18 cellular contexts compared by ENCODE assay signal in genomic region chr16:24848065-24848464, GRCh38. TPM values are rescaled to one million over a fixed set of nuclear protein-coding genes. Genes with fewer than 3 reads are reported as not detected.
DNase-seq lines count a peak whose midpoint lies in the region; ATAC-seq and TF ChIP-seq lines count a peak whose summit lies in the region.
"Had no signal": no experiment of that assay in that cellular context is flagged by ENCODE, and none has a peak within 500 bp of the region (broad histone marks: within the 10 kb centered on the region; RNA-seq: fewer than 3 reads in every experiment).

No MANE protein-coding gene starts in this region.

- in situ Hi-C loops in IMR-90 (cut with MboI; ENCODE audit: low sequenced_read_pairs), result no loop called here
- in situ Hi-C loops in astrocyte of the cerebellum (cut with HindIII; ENCODE audit: low sequenced_read_pairs), result loop anchor here (5.0 kb wide), 2 partner anchors 64 to 89 kb away; no protein-coding TSS in a partner anchor

- TF ChIP-seq CTCF in IMR-90 (conservative IDR thresholded peaks at IDR 0.05; ENCODE audit: low read depth, low read length), result no peak
- TF ChIP-seq CTCF in astrocyte of the cerebellum (IDR thresholded peaks at IDR 0.05; ENCODE audit: low read depth, low read length, missing control alignments), result no peak
- TF ChIP-seq CTCF in upper lobe of right lung (IDR thresholded peaks at IDR 0.05), result no peak
- TF ChIP-seq CTCF in colonic mucosa (IDR thresholded peaks at IDR 0.05), result no peak

- no peak for TF ChIP-seq RAD21 in IMR-90 (IDR thresholded peaks at IDR 0.05; ENCODE audit: low read length)

- no peak overlapping the region for H2AK9ac ChIP-seq in IMR-90 (replicated peaks; ENCODE audit: low read depth, low read length, poor library complexity)

- intact Hi-C loops in IMR-90 (cut with micrococcal nuclease) (no loop called here), upper lobe of right lung (cut with DNase I) (no loop called here), colonic mucosa (cut with DNase I) (no loop called here)

- peak; percentile 52 for DNase-seq in AG08395 (ENCODE audit: low spot score)
- peak; percentile 82 for DNase-seq in IMR-90
- peak; percentile 13 for DNase-seq in astrocyte of the cerebellum (ENCODE audit: low read depth)
- DNase-seq in glomerular visceral epithelial cell (ENCODE audit: extremely low spot score), result peak; percentile 42
- no peak for DNase-seq in iPS-NIHi11 (ENCODE audit: low spot score)
- DNase-seq in upper lobe of right lung, result no peak
- no peak for DNase-seq in colonic mucosa
- no peak for DNase-seq in cerebellar cortex (ENCODE audit: low spot score)
- DNase-seq: activated naive CD4-positive, alpha-beta T cell treated with anti-CD3 and anti-CD28 coated beads, Interleukin-2, amount 50 U/mL, for 16 hours; AML-193; DMS79 treated with DMSO at 0.1 percent for 48 hours; KG1; NCI-H1436 treated with DMSO at 0.1 percent for 48 hours; NCI-H510A treated with DMSO at 0.1 percent for 48 hours; SHP77; upper lobe of left lung had no signal

- ATAC-seq in IMR-90 (ENCODE audit: low read depth), result peak; percentile 59; the same call in 1 of the 2 replicates
- ATAC-seq in upper lobe of right lung, result no peak

- H3K9me3 ChIP-seq in IMR-90 (ENCODE audit: control insufficient read depth, insufficient read depth, low read length), result no peaks in the 10 kb centered on the region
- no peaks in the 10 kb centered on the region for H3K9me3 ChIP-seq in upper lobe of right lung
- H3K9me3 ChIP-seq in colonic mucosa, result no peaks in the 10 kb centered on the region
- H3K9me3 ChIP-seq: prostate gland, upper lobe of left lung had no signal

- H3K4me3 ChIP-seq in IMR-90 (ENCODE audit: insufficient read depth, low read depth, low read length) (no peak overlapping the region), astrocyte of the cerebellum (ENCODE audit: low read depth, low read length) (no peak overlapping the region), upper lobe of right lung (no peak overlapping the region), colonic mucosa (no peak overlapping the region)
- H3K4me3 ChIP-seq: prostate gland, upper lobe of left lung had no signal

- H2AK5ac ChIP-seq in IMR-90 (ENCODE audit: low read depth, low read length), result no peak overlapping the region

- H3K56ac ChIP-seq in IMR-90 (ENCODE audit: extremely low read depth, insufficient read depth, low read length), result no peak overlapping the region

- H4K8ac ChIP-seq in IMR-90 (ENCODE audit: low read depth in 2 of 2, low read length in 2 of 2), result peak overlapping the region; percentile 28 to 39; a peak in 1 of 4 replicates

- peaks cover 27% of the 10 kb centered on the region for H3K9me1 ChIP-seq in IMR-90 (ENCODE audit: insufficient read depth, low read length)

- TF ChIP-seq POLR2A in IMR-90 (IDR thresholded peaks at IDR 0.05; ENCODE audit: low read depth, low read length), result no peak

- no peak overlapping the region for H3K4me2 ChIP-seq in IMR-90 (ENCODE audit: low read depth, low read length)

- no peak overlapping the region for H3K14ac ChIP-seq in IMR-90 (replicated peaks; ENCODE audit: low read depth, low read length)

- H2BK20ac ChIP-seq in IMR-90 (ENCODE audit: low read depth, low read length), result no peak overlapping the region; the same call in 1 of the 2 replicates

- H3K27me3 ChIP-seq in IMR-90 (ENCODE audit: control insufficient read depth, insufficient read depth, low read length) (no peaks in the 10 kb centered on the region), upper lobe of right lung (no peaks in the 10 kb centered on the region), colonic mucosa (no peaks in the 10 kb centered on the region)
- H3K27me3 ChIP-seq: upper lobe of left lung had no signal

- 0 out of 2 replicates have a peak overlapping the region, but pooled peaks have one; percentile 24 for H3K4ac ChIP-seq in IMR-90 (ENCODE audit: low read depth, low read length)

- dilution Hi-C loops in IMR-90 (cut with HindIII; ENCODE audit: low sequenced_read_pairs, unreplicated experiment), result no loop called here

- no peak overlapping the region for H4K91ac ChIP-seq in IMR-90 (ENCODE audit: insufficient read depth, low read depth, low read length)

- POLR2A ChIA-PET in IMR-90 (lab: Charles Lee; ENCODE audit: unreplicated experiment), result no interaction called here

- peak overlapping the region; percentile 62; the same call in 1 of the 2 replicates for H2BK120ac ChIP-seq in IMR-90 (ENCODE audit: low read depth, low read length)

- H3K18ac ChIP-seq in IMR-90 (ENCODE audit: low read depth, low read length), result no peak overlapping the region; the same call in 1 of the 2 replicates

- H2AFZ ChIP-seq in IMR-90 (replicated peaks; ENCODE audit: low read length, poor library complexity), result no peak overlapping the region

- H2BK15ac ChIP-seq in IMR-90 (ENCODE audit: low read depth, low read length), result no peak overlapping the region

- H3K36me3 ChIP-seq in IMR-90 (ENCODE audit: control insufficient read depth, insufficient read depth, low read length), result no peaks in the 10 kb centered on the region
- H3K36me3 ChIP-seq in upper lobe of right lung, result no peaks in the 10 kb centered on the region
- H3K36me3 ChIP-seq in colonic mucosa, result no peaks in the 10 kb centered on the region
- H3K36me3 ChIP-seq: prostate gland, upper lobe of left lung had no signal

- BruUV-seq in IMR-90 (replicated peaks; lab: Mats Ljungman, UMichigan), result no TSS peak

- no peak overlapping the region for H3K23ac ChIP-seq in IMR-90 (ENCODE audit: low read depth, low read length)

- H3K79me1 ChIP-seq in IMR-90 (ENCODE audit: low read depth in 1 of 2, low read length in 2 of 2), result no peaks in the 10 kb centered on the region

- CTCF ChIA-PET in IMR-90 (lab: Yijun Ruan, JAX), result interaction anchor here (0.6 kb wide), 1 partner anchor 377 kb away, joined by 5 read pairs; no protein-coding TSS in a partner anchor

- 80% methylated on average over 1 of the region's 5 CpGs; no CpG with 5 or more reads in 1 of the 2 experiments for WGBS in IMR-90 (ENCODE audit: extremely low coverage in 2 of 2, insufficient read length in 1 of 2), 2 experiments

- H3K4me1 ChIP-seq in IMR-90 (ENCODE audit: control insufficient read depth, insufficient read depth, low read length) (peaks cover 7% of the 10 kb centered on the region), upper lobe of right lung (no peaks in the 10 kb centered on the region), colonic mucosa (no peaks in the 10 kb centered on the region)
- H3K4me1 ChIP-seq: prostate gland, upper lobe of left lung had no signal

- H2BK5ac ChIP-seq in IMR-90 (ENCODE audit: low read depth, low read length, poor library complexity, severe bottlenecking), result peak overlapping the region; percentile 63

- H4K20me1 ChIP-seq in IMR-90 (ENCODE audit: insufficient read depth, low read length), result no peaks in the 10 kb centered on the region

- no peak overlapping the region for H3K9ac ChIP-seq in IMR-90 (ENCODE audit: low read depth, low read length)
- no peak overlapping the region for H3K9ac ChIP-seq in colonic mucosa (ENCODE audit: low read depth in 2 of 2, low read length in 2 of 2)

- peak overlapping the region; percentile 7; the same call in 1 of the 2 replicates for H3K27ac ChIP-seq in IMR-90 (ENCODE audit: insufficient read depth, low read length)
- H3K27ac ChIP-seq in upper lobe of right lung, result no peak overlapping the region
- H3K27ac ChIP-seq in colonic mucosa, result no peak overlapping the region
- H3K27ac ChIP-seq: prostate gland, upper lobe of left lung had no signal

- no peak overlapping the region; the same call in 1 of the 2 replicates for H4K5ac ChIP-seq in IMR-90 (ENCODE audit: low read depth, low read length)

TF ChIP-seq in IMR-90, 13 proteins besides CTCF, POLR2A, EP300 and RAD21:
- TF ChIP-seq RCOR1 (IDR thresholded peaks at IDR 0.05; ENCODE audit: insufficient replicate concordance, low read length) (peak; percentile 40), FOS (IDR thresholded peaks at IDR 0.05; ENCODE audit: low read depth, low read length) (0 out of 2 replicates have a peak, but pooled peaks have one; percentile 21), BHLHE40 (IDR thresholded peaks at IDR 0.05; ENCODE audit: low read depth, low read length) (no peak)

RNA-seq across cellular contexts. Expression of gene SLC5A11, which starts 2.3 kb away (rescaled TPM):
- total RNA-seq in IMR-90 (2012; rRNA removed), result under 0.01 TPM in 1 of 2 replicates, not detected in the other
- polyA plus RNA-seq in IMR-90 (2012; rRNA removed), result not detected in 2 replicates
- polyA plus RNA-seq in IMR-90 (2012; cell fraction: cytosol; rRNA removed), result not detected in 2 replicates
- polyA plus RNA-seq in IMR-90 (2012; cell fraction: nucleus; rRNA removed; ENCODE audit: low replicate concordance), result not detected in 2 replicates
- total RNA-seq in upper lobe of right lung, result not detected
- 1 to 10 TPM in 1 of 2 donors, under 1 TPM in 1; 0.79 to 2.6 TPM for total RNA-seq in colonic mucosa
- total RNA-seq: frontal cortex, prostate gland had no signal

Comparison
In these comparisons a context has a peak if more than half of its experiments do, and no peak if none do; other contexts are left out.
1. DNase-seq: peak in AG08395 (single experiment), IMR-90 (single experiment), astrocyte of the cerebellum (single experiment) and glomerular visceral epithelial cell (single experiment); none in iPS-NIHi11 (single experiment), upper lobe of right lung (single experiment), colonic mucosa (single experiment) and cerebellar cortex (single experiment).